ENCODE assay signal across 1 cellular context in the genomic region with DNA sequence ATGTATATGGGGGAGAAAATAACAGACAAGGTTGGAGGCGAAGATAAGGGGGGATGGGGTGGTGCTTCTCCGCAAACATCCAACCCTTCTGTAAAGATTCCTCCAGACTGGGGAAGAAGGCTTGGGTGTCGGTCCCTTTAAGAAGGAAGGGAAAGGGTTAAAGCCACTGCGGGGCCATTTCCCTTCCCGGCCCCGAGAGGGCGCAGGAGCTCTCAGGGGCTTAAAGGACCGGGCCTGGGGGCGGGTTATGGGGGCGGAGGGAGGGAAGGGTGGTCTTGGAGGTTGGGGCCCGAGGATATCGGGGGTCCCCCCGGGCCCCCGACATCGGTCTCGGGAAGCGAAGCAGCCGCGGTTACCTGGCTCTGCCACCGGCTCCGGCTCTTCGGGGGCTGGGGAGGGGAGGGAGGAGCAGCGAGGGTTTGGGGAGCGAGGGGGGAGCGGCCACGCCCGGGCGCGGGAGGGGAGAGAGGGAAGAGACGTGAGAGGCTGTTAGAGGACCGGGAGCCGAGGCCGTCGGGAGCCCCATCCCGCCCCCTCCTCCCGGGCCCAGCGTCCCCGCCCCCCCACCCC.
TF ChIP-seq lines count a peak whose summit lies in the region.

No MANE protein-coding gene starts in this region.

TF ChIP-seq in liver, 16 proteins besides CTCF, POLR2A, EP300 and RAD21:
- no peak for TF ChIP-seq HNF4A (conservative IDR thresholded peaks at IDR 0.05)
- TF ChIP-seq, protein P1, sequence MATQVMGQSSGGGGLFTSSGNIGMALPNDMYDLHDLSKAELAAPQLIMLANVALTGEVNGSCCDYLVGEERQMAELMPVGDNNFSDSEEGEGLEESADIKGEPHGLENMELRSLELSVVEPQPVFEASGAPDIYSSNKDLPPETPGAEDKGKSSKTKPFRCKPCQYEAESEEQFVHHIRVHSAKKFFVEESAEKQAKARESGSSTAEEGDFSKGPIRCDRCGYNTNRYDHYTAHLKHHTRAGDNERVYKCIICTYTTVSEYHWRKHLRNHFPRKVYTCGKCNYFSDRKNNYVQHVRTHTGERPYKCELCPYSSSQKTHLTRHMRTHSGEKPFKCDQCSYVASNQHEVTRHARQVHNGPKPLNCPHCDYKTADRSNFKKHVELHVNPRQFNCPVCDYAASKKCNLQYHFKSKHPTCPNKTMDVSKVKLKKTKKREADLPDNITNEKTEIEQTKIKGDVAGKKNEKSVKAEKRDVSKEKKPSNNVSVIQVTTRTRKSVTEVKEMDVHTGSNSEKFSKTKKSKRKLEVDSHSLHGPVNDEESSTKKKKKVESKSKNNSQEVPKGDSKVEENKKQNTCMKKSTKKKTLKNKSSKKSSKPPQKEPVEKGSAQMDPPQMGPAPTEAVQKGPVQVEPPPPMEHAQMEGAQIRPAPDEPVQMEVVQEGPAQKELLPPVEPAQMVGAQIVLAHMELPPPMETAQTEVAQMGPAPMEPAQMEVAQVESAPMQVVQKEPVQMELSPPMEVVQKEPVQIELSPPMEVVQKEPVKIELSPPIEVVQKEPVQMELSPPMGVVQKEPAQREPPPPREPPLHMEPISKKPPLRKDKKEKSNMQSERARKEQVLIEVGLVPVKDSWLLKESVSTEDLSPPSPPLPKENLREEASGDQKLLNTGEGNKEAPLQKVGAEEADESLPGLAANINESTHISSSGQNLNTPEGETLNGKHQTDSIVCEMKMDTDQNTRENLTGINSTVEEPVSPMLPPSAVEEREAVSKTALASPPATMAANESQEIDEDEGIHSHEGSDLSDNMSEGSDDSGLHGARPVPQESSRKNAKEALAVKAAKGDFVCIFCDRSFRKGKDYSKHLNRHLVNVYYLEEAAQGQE (IDR thresholded peaks at IDR 0.05), result no peak
- no peak for TF ChIP-seq NR2F2 (IDR thresholded peaks at IDR 0.05)
- TF ChIP-seq SP1 (IDR thresholded peaks at IDR 0.05), result no peak
- TF ChIP-seq FOXA2 (IDR thresholded peaks at IDR 0.05), result no peak
- TF ChIP-seq, protein P2, sequence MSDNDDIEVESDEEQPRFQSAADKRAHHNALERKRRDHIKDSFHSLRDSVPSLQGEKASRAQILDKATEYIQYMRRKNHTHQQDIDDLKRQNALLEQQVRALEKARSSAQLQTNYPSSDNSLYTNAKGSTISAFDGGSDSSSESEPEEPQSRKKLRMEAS (IDR thresholded peaks at IDR 0.05), result no peak
- TF ChIP-seq GABPA (IDR thresholded peaks at IDR 0.05 in 1 of 2, conservative IDR thresholded peaks at IDR 0.05 in 1 of 2), result no peak
- TF ChIP-seq, protein P3, sequence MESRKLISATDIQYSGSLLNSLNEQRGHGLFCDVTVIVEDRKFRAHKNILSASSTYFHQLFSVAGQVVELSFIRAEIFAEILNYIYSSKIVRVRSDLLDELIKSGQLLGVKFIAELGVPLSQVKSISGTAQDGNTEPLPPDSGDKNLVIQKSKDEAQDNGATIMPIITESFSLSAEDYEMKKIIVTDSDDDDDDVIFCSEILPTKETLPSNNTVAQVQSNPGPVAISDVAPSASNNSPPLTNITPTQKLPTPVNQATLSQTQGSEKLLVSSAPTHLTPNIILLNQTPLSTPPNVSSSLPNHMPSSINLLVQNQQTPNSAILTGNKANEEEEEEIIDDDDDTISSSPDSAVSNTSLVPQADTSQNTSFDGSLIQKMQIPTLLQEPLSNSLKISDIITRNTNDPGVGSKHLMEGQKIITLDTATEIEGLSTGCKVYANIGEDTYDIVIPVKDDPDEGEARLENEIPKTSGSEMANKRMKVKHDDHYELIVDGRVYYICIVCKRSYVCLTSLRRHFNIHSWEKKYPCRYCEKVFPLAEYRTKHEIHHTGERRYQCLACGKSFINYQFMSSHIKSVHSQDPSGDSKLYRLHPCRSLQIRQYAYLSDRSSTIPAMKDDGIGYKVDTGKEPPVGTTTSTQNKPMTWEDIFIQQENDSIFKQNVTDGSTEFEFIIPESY (IDR thresholded peaks at IDR 0.05), result no peak
- TF ChIP-seq, protein P4, sequence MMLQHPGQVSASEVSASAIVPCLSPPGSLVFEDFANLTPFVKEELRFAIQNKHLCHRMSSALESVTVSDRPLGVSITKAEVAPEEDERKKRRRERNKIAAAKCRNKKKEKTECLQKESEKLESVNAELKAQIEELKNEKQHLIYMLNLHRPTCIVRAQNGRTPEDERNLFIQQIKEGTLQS (IDR thresholded peaks at IDR 0.05), result no peak
- TF ChIP-seq JUND (IDR thresholded peaks at IDR 0.05), result no peak
- TF ChIP-seq YY1 (IDR thresholded peaks at IDR 0.05), result no peak
- no peak for TF ChIP-seq FOXA1 (IDR thresholded peaks at IDR 0.05)
- no peak for TF ChIP-seq TAF1 (conservative IDR thresholded peaks at IDR 0.05)
- TF ChIP-seq HNF4G (IDR thresholded peaks at IDR 0.05), result no peak
- no peak for TF ChIP-seq RXRA (IDR thresholded peaks at IDR 0.05)
- no peak for TF ChIP-seq EGR1 (IDR thresholded peaks at IDR 0.05; ENCODE audit: low read depth in 2 of 2)
